Comparison of ENCODE assay signal across 16 cellular contexts in genomic region chr4:2079926-2080325, GRCh38. TPM values are rescaled to one million over a fixed set of nuclear protein-coding genes. Genes with fewer than 3 reads are reported as not detected.
"Had no signal": no experiment of that assay in that cellular context is flagged by ENCODE, and none has a peak within 500 bp of the region (broad histone marks: within the 10 kb centered on the region; RNA-seq: fewer than 3 reads in every experiment).

No MANE protein-coding gene starts in this region.

- H3K4me1 Mint-ChIP-seq: immature natural killer cell; naive thymus-derived CD4-positive, alpha-beta T cell had no signal

- H3K4me3 ChIP-seq: ascending aorta, gastrocnemius medialis, upper lobe of left lung had no signal

- H3K36me3 ChIP-seq: ascending aorta, gastrocnemius medialis, upper lobe of left lung had no signal

- H3K4me3 Mint-ChIP-seq: activated CD8-positive, alpha-beta T cell treated with anti-CD3 and anti-CD28 coated beads, Interleukin-2, amount 10 ng/mL, durations not matched to agents 7 days and 5 days; immature natural killer cell; naive thymus-derived CD4-positive, alpha-beta T cell had no signal

- H3K27me3 ChIP-seq: ascending aorta, gastrocnemius medialis, upper lobe of left lung had no signal

- DNase-seq: activated CD4-positive, alpha-beta T cell treated with anti-CD3 and anti-CD28 coated beads for 48 hours; activated CD4-positive, CD25-positive, alpha-beta regulatory T cell; activated CD8-positive, alpha-beta T cell treated with anti-CD3 and anti-CD28 coated beads, Interleukin-2, amount 10 ng/mL, durations not matched to agents 7 days and 5 days; cortex of kidney; immature natural killer cell; mesendoderm; stimulated activated naive CD8-positive, alpha-beta T cell treated with anti-CD3 and anti-CD28 coated beads, Interleukin-15, Interleukin-2, amounts not matched to agents 100 U/mL and 50 U/mL, for 24 hours; substantia nigra; T-helper 1 cell; T1000 had no signal

- H3K27ac ChIP-seq: ascending aorta, gastrocnemius medialis, parathyroid adenoma, upper lobe of left lung had no signal

- H3K36me3 Mint-ChIP-seq: immature natural killer cell; naive thymus-derived CD4-positive, alpha-beta T cell had no signal

- H3K9me3 Mint-ChIP-seq: immature natural killer cell; naive thymus-derived CD4-positive, alpha-beta T cell had no signal

- H3K27me3 Mint-ChIP-seq: naive thymus-derived CD4-positive, alpha-beta T cell had no signal

- H3K4me1 ChIP-seq: ascending aorta, gastrocnemius medialis, parathyroid adenoma, upper lobe of left lung had no signal

- H3K9ac ChIP-seq: parathyroid adenoma had no signal

- H3K79me2 ChIP-seq: parathyroid adenoma had no signal

- H2AFZ ChIP-seq: parathyroid adenoma had no signal

- ATAC-seq: activated CD8-positive, alpha-beta T cell treated with anti-CD3 and anti-CD28 coated beads, Interleukin-2, amount 10 ng/mL, durations not matched to agents 7 days and 5 days; esophagus mucosa; gastrocnemius medialis; naive thymus-derived CD4-positive, alpha-beta T cell had no signal

- H3K27ac Mint-ChIP-seq: activated CD8-positive, alpha-beta T cell treated with anti-CD3 and anti-CD28 coated beads, Interleukin-2, amount 10 ng/mL, durations not matched to agents 7 days and 5 days; immature natural killer cell; naive thymus-derived CD4-positive, alpha-beta T cell had no signal

- H3K9me3 ChIP-seq: ascending aorta, gastrocnemius medialis, upper lobe of left lung had no signal

RNA-seq across cellular contexts. Expression of gene NAT8L, which starts 20.8 kb away (rescaled TPM):
- total RNA-seq: ascending aorta had no signal
- polyA plus RNA-seq: immature natural killer cell; naive thymus-derived CD4-positive, alpha-beta T cell had no signal
